Comparison of ENCODE assay signal across 1 cellular context in the genomic region with DNA sequence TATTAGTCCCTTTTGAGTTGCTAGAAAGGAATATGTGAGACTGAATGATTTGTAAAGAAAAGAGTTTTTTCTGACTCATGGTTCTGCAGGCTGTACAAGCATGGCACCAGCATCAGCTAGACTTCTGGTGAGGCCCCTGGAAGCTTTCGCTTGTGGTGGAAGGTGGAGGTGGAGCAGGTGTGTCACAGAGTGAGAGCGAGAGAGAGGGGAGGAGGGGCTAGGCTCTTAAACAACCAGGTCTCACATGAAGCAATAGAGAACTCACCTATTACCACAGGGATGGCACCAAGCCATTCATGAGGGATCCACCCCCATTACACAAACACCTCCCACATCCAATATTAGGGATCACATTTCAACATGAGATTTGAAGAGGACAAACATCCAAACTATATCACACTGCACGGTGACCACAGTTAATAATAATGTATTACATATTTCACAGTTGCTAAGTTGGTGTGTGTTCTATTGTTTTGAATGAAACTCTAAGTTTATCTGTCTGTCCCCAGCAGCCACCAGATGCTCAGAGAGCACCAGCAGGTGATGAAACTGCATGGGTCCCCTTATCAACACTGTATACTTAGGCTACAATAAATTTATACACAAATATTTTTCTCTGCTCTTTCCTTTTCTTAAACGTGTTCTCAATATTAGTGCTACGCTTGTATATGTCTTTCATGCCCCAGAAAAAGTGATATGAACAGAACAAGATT.
TF ChIP-seq lines count a peak whose summit lies in the region.

No MANE protein-coding gene starts in this region.

TF ChIP-seq in GM23338, 12 proteins besides CTCF, POLR2A, EP300 and RAD21 (continued from another document):
- TF ChIP-seq, protein P1, sequence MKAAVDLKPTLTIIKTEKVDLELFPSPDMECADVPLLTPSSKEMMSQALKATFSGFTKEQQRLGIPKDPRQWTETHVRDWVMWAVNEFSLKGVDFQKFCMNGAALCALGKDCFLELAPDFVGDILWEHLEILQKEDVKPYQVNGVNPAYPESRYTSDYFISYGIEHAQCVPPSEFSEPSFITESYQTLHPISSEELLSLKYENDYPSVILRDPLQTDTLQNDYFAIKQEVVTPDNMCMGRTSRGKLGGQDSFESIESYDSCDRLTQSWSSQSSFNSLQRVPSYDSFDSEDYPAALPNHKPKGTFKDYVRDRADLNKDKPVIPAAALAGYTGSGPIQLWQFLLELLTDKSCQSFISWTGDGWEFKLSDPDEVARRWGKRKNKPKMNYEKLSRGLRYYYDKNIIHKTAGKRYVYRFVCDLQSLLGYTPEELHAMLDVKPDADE (IDR thresholded peaks at IDR 0.05): no peak
- no peak for TF ChIP-seq EZH2phosphoT487 (IDR thresholded peaks at IDR 0.05; ENCODE audit: unreplicated experiment)
- TF ChIP-seq POLR2AphosphoS5 (IDR thresholded peaks at IDR 0.05; ENCODE audit: low read depth): no peak
- no peak for TF ChIP-seq STAT1 (IDR thresholded peaks at IDR 0.05; ENCODE audit: unreplicated experiment)
